In the genomic region with DNA sequence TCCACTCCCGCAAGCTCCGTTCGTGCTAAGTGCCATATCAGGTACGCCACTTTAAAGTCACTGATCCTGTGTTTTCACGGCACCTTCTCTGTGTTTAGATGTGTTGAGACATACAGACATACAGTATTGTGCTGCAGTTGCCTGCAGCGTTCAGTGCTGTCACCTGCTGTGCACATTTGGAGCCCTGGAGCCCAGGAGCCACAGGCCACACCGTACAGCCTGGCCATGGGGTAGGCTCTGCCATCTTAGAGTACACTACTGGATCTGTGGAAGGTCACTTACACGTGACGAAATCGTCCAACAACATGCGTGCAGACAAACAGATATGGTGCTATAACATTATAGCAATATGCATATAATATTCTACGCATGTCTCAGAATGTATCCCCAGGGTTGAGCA, we compare ENCODE assay signal across 14 cellular contexts.
DNase-seq lines count a peak whose midpoint lies in the region; ATAC-seq and TF ChIP-seq lines count a peak whose summit lies in the region.
"Had no signal": no experiment of that assay in that cellular context is flagged by ENCODE, and none has a peak within 500 bp of the region (broad histone marks: within the 10 kb centered on the region; RNA-seq: fewer than 3 reads in every experiment).

No MANE protein-coding gene starts in this region.

- H3F3A ChIP-seq in PC-3 (ENCODE audit: low read length, unreplicated experiment): no peaks in the 10 kb centered on the region

- DNase-seq in cardiac septum (ENCODE audit: low spot score): peak; percentile 20
- no peak for DNase-seq in left ventricle myocardium inferior
- DNase-seq in mesenteric fat pad (ENCODE audit: low spot score): peak; percentile 62
- DNase-seq in type B pancreatic cell (ENCODE audit: extremely low spot score, unreplicated experiment): peak; percentile 47
- no peak for DNase-seq in PC-3
- no peak for DNase-seq in prostate gland (ENCODE audit: low spot score)
- no peak for DNase-seq in NOMO-1 treated with DMSO at 0.1 percent for 48 hours (lab: John Stamatoyannopoulos, UW; ENCODE audit: unreplicated experiment)
- DNase-seq: ACHN; Calu3; CD4-positive, CD25-positive, alpha-beta regulatory T cell; DMS 273 treated with DMSO at 0.1 percent for 48 hours; IMR-90 had no signal

- H3K4me2 ChIP-seq in PC-3 (ENCODE audit: low read length): no peak overlapping the region
- H3K4me2 ChIP-seq: BLaER1 treated with 17β-estradiol and CSF1 and Interleukin-3, amounts not matched to agents 10 nM and 100 nM had no signal

- intact Hi-C loops in cardiac septum (cut with DNase I): no loop called here
- intact Hi-C loops in left ventricle myocardium inferior (cut with micrococcal nuclease): no loop called here
- intact Hi-C loops in PC-3 (cut with micrococcal nuclease): no loop called here
- intact Hi-C loops in prostate gland (cut with DNase I): no loop called here

- WGBS in prostate gland: 94% methylated on average over 12 of the region's 12 CpGs

- POLR2A ChIA-PET in PC-3 (lab: Charles Lee; ENCODE audit: unreplicated experiment): no interaction called here

- no peak for TF ChIP-seq POLR2A in prostate gland (IDR thresholded peaks at IDR 0.05)

- TF ChIP-seq CTCF in left ventricle myocardium inferior (IDR thresholded peaks at IDR 0.05; ENCODE audit: borderline replicate concordance): no peak
- TF ChIP-seq CTCF in type B pancreatic cell (conservative IDR thresholded peaks at IDR 0.05): no peak
- TF ChIP-seq CTCF in PC-3 (conservative IDR thresholded peaks at IDR 0.05; ENCODE audit: low read depth, low read length): no peak
- no peak for TF ChIP-seq CTCF in prostate gland (IDR thresholded peaks at IDR 0.05)

- H3K9ac ChIP-seq in PC-3 (ENCODE audit: low read length): no peak overlapping the region
- H3K9ac ChIP-seq: BLaER1 treated with 17β-estradiol and CSF1 and Interleukin-3, amounts not matched to agents 10 nM and 100 nM had no signal

- H4K20me1 ChIP-seq in PC-3 (ENCODE audit: low read length): no peaks in the 10 kb centered on the region
- H4K20me1 ChIP-seq: BLaER1 treated with 17β-estradiol and CSF1 and Interleukin-3, amounts not matched to agents 10 nM and 100 nM had no signal

- H3K4me1 ChIP-seq in left ventricle myocardium inferior: no peaks in the 10 kb centered on the region
- H3K4me1 ChIP-seq in PC-3 (ENCODE audit: insufficient read depth, low read length): no peaks in the 10 kb centered on the region
- no peaks in the 10 kb centered on the region for H3K4me1 ChIP-seq in prostate gland (replicated peaks)
- H3K4me1 ChIP-seq: BLaER1 treated with 17β-estradiol and CSF1 and Interleukin-3, amounts not matched to agents 10 nM and 100 nM had no signal

- H3K27ac ChIP-seq in left ventricle myocardium inferior (replicated peaks) (no peak overlapping the region), PC-3 (ENCODE audit: low read length) (no peak overlapping the region), prostate gland (no peak overlapping the region)
- H3K27ac ChIP-seq: BLaER1 treated with 17β-estradiol and CSF1 and Interleukin-3, amounts not matched to agents 10 nM and 100 nM had no signal

- H3K4me3 Mint-ChIP-seq in type B pancreatic cell: no peak overlapping the region
- H3K4me3 Mint-ChIP-seq: CD4-positive, CD25-positive, alpha-beta regulatory T cell had no signal

- H3K36me3 Mint-ChIP-seq in type B pancreatic cell: no peaks in the 10 kb centered on the region
- H3K36me3 Mint-ChIP-seq: CD4-positive, CD25-positive, alpha-beta regulatory T cell had no signal

- H3K9me3 Mint-ChIP-seq in type B pancreatic cell: peaks cover 5% of the 10 kb centered on the region

- no peaks in the 10 kb centered on the region for H3K79me2 ChIP-seq in PC-3 (ENCODE audit: low read length)

- H3K4me3 ChIP-seq in left ventricle myocardium inferior (no peak overlapping the region), PC-3 (ENCODE audit: low read length) (no peak overlapping the region), prostate gland (no peak overlapping the region)
- H3K4me3 ChIP-seq: BLaER1 treated with 17β-estradiol and CSF1 and Interleukin-3, amounts not matched to agents 10 nM and 100 nM had no signal

- H3K9me2 ChIP-seq in PC-3 (replicated peaks; ENCODE audit: low read length): no peaks in the 10 kb centered on the region

- H3K27me3 ChIP-seq in left ventricle myocardium inferior (ENCODE audit: low read depth) (peaks cover 8% of the 10 kb centered on the region), PC-3 (ENCODE audit: low read length) (peaks cover 8% of the 10 kb centered on the region; the same call in 1 of the 2 replicates), prostate gland (replicated peaks; ENCODE audit: insufficient read depth) (peaks cover 2% of the 10 kb centered on the region)
- H3K27me3 ChIP-seq: BLaER1 treated with 17β-estradiol and CSF1 and Interleukin-3, amounts not matched to agents 10 nM and 100 nM had no signal

- no peak overlapping the region for H2AFZ ChIP-seq in PC-3 (ENCODE audit: low read length)

- H3K27ac Mint-ChIP-seq in type B pancreatic cell: no peak overlapping the region
- H3K27ac Mint-ChIP-seq: CD4-positive, CD25-positive, alpha-beta regulatory T cell had no signal

- H3K36me3 ChIP-seq in left ventricle myocardium inferior: no peaks in the 10 kb centered on the region
- no peaks in the 10 kb centered on the region for H3K36me3 ChIP-seq in PC-3 (ENCODE audit: low read depth, low read length)
- no peaks in the 10 kb centered on the region for H3K36me3 ChIP-seq in prostate gland
- H3K36me3 ChIP-seq: BLaER1 treated with 17β-estradiol and CSF1 and Interleukin-3, amounts not matched to agents 10 nM and 100 nM had no signal

- no peak for ATAC-seq in PC-3
- ATAC-seq: HCT116 had no signal

- CTCF ChIA-PET in PC-3 (lab: Charles Lee): no interaction called here

- peaks cover 6% of the 10 kb centered on the region for H3K27me3 Mint-ChIP-seq in type B pancreatic cell

- H3K9me3 ChIP-seq in left ventricle myocardium inferior (replicated peaks): peaks cover 23% of the 10 kb centered on the region
- H3K9me3 ChIP-seq in PC-3 (ENCODE audit: low read length): no peaks in the 10 kb centered on the region
- no peaks in the 10 kb centered on the region for H3K9me3 ChIP-seq in prostate gland

- H3K4me1 Mint-ChIP-seq in type B pancreatic cell (ENCODE audit: unreplicated experiment): no peaks in the 10 kb centered on the region

- BruUV-seq in PC-3 (replicated peaks; lab: Mats Ljungman, UMichigan): no TSS peak

Comparison
In these comparisons a context has a peak if more than half of its experiments do, and no peak if none do; other contexts are left out.
1. DNase-seq: peak in cardiac septum (single experiment), mesenteric fat pad (single experiment) and type B pancreatic cell (single experiment); none in left ventricle myocardium inferior (single experiment), PC-3 (single experiment), prostate gland (single experiment) and NOMO-1 treated with DMSO at 0.1 percent for 48 hours (single experiment).